Comparison of ENCODE assay signal across 8 cellular contexts in the genomic region with DNA sequence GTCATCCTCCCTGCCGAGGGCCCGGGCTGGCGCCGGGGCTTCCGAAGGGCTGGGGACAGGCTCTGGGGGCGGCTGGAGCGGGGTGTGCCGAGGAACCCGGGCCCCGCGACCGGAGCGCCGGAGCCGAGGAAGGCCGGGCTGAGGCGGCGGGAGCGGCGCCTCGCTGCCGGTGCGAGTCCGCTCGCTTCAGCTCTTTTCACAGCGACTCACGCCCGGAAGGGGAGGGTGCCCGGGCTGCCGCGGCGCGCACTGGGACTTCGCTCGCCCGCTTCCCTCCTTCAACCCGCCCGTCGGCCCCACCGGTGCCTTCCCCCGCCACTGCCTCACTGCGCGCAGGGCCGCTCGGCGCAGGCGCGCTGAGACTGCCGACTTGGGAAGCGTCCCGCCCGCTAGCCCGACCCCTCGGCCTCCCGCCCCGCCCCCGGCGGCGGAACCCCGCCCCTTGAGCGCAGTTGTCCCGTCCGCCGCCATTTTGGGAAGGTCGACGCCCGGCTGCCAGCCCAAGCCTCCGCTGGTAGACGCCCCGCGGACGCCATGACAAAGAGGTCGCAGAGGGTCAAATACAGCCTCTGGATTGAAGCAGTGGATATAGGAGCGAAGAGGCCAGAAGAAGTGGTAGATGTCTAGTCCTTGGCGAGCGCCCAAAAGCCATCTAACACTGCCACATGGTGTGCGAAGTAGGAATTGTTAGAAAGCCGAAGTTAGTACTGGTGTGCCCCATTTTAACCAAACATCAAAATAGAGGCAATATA. TPM values are rescaled to one million over a fixed set of nuclear protein-coding genes. Genes with fewer than 3 reads are reported as not detected.
DNase-seq lines count a peak whose midpoint lies in the region; TF ChIP-seq lines count a peak whose summit lies in the region.

A gene with protein sequence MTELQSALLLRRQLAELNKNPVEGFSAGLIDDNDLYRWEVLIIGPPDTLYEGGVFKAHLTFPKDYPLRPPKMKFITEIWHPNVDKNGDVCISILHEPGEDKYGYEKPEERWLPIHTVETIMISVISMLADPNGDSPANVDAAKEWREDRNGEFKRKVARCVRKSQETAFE (minus strand): TSS at position 364 of the 752 bp plus-strand sequence. CDS start 359 bp downstream, at position 5.

- peaks cover 31% of the 10 kb centered on the region for H3K4me1 Mint-ChIP-seq in activated naive CD4-positive, alpha-beta T cell treated with anti-CD3 and anti-CD28 coated beads, Interleukin-2, amount 10 ng/mL, durations not matched to agents 7 days and 5 days

- DNase-seq in GM06990 (ENCODE audit: extremely low read depth, insufficient read length), result peak; percentile 99
- peak; percentile 77 for DNase-seq in HFF-Myc (ENCODE audit: extremely low read depth, low read depth)
- DNase-seq in NB4 (ENCODE audit: low read depth), result peak; percentile 96
- DNase-seq in SK-N-MC (ENCODE audit: low read depth, low spot score), result peak; percentile 34
- DNase-seq in activated naive CD4-positive, alpha-beta T cell treated with anti-CD3 and anti-CD28 coated beads, Interleukin-2, amount 10 ng/mL, durations not matched to agents 7 days and 5 days, result peak; percentile 99
- DNase-seq in germinal center (ENCODE audit: low spot score), result peak; percentile 98
- peak; percentile 50 to 99 (median 96) for DNase-seq in nucleus accumbens (lab: John Stamatoyannopoulos, UW)

- H3K4me3 Mint-ChIP-seq in activated naive CD4-positive, alpha-beta T cell treated with anti-CD3 and anti-CD28 coated beads, Interleukin-2, amount 10 ng/mL, durations not matched to agents 7 days and 5 days, result peak within 1 kb of the TSS; percentile 60

- peak within 1 kb of the TSS; percentile 87 for H3K27ac Mint-ChIP-seq in activated naive CD4-positive, alpha-beta T cell treated with anti-CD3 and anti-CD28 coated beads, Interleukin-2, amount 10 ng/mL, durations not matched to agents 7 days and 5 days

- H3K27ac ChIP-seq in SK-N-MC (peak within 1 kb of the TSS; percentile 87), temporal lobe (ENCODE audit: low read depth, low read length) (peak within 1 kb of the TSS; percentile 83)

- TF ChIP-seq POLR2A in NB4 (IDR thresholded peaks at IDR 0.05; ENCODE audit: extremely low read depth, insufficient read length), result peak; percentile 62

- peak within 1 kb of the TSS; percentile 95 for H3K9ac ChIP-seq in SK-N-MC (ENCODE audit: insufficient read length)

- no peaks in the 10 kb centered on the region for H3K27me3 ChIP-seq in GM06990 (replicated peaks; ENCODE audit: control insufficient read depth, insufficient read depth, low read length)

- TF ChIP-seq CTCF in GM06990 (IDR thresholded peaks at IDR 0.05; ENCODE audit: insufficient read depth, low read length, poor library complexity, severe bottlenecking), result peak; percentile 22
- peak; percentile 28 for TF ChIP-seq CTCF in HFF-Myc (IDR thresholded peaks at IDR 0.05; ENCODE audit: low read depth, low read length, missing control alignments)
- TF ChIP-seq CTCF in NB4 (IDR thresholded peaks at IDR 0.05; ENCODE audit: low read depth, low read length), result peak; percentile 11

- no peaks in the 10 kb centered on the region for H3K27me3 Mint-ChIP-seq in activated naive CD4-positive, alpha-beta T cell treated with anti-CD3 and anti-CD28 coated beads, Interleukin-2, amount 10 ng/mL, durations not matched to agents 7 days and 5 days

- peak within 1 kb of the TSS; percentile 81 for H3K4me3 ChIP-seq in GM06990 (replicated peaks; ENCODE audit: low read depth, low read length)
- peak within 1 kb of the TSS; percentile 64 for H3K4me3 ChIP-seq in HFF-Myc (replicated peaks; ENCODE audit: low read depth, low read length)
- peak within 1 kb of the TSS; percentile 80 for H3K4me3 ChIP-seq in NB4 (ENCODE audit: low read depth, low read length)
- H3K4me3 ChIP-seq in SK-N-MC, result peak within 1 kb of the TSS; percentile 88

- CTCF ChIA-PET in activated naive CD4-positive, alpha-beta T cell treated with anti-CD3 and anti-CD28 coated beads, Interleukin-2, amount 10 ng/mL, durations not matched to agents 7 days and 5 days (lab: Charles Lee), result interaction anchor here (0.7 to 1.9 kb wide), 2 partner anchors 14 to 151 kb away, joined by 3 to 6 read pairs; no protein-coding TSS in a partner anchor

- peaks cover 2% of the 10 kb centered on the region for H3K36me3 ChIP-seq in GM06990 (ENCODE audit: control insufficient read depth, insufficient read depth, low read length)
- peaks cover 18% of the 10 kb centered on the region for H3K36me3 ChIP-seq in SK-N-MC (ENCODE audit: insufficient read depth, low read length)

- no peaks in the 10 kb centered on the region for H3K9me3 ChIP-seq in SK-N-MC (ENCODE audit: low read depth, low read length)

- no peaks in the 10 kb centered on the region for H3K9me3 Mint-ChIP-seq in activated naive CD4-positive, alpha-beta T cell treated with anti-CD3 and anti-CD28 coated beads, Interleukin-2, amount 10 ng/mL, durations not matched to agents 7 days and 5 days

- H3K36me3 Mint-ChIP-seq in activated naive CD4-positive, alpha-beta T cell treated with anti-CD3 and anti-CD28 coated beads, Interleukin-2, amount 10 ng/mL, durations not matched to agents 7 days and 5 days, result peaks cover 8% of the 10 kb centered on the region

RNA-seq across cellular contexts. Expression of the gene that starts here (rescaled TPM):
- total RNA-seq in temporal lobe, result 39.3 TPM

Comparison
In these comparisons a context has a peak if more than half of its experiments do, and no peak if none do; other contexts are left out.
1. Peak in every context shown above with its lines: DNase-seq, H3K4me3 ChIP-seq and H3K27ac ChIP-seq.
2. DNase-seq: peak in every context shown above with its lines; median percentile 99 in GM06990; 99 in activated naive CD4-positive, alpha-beta T cell treated with anti-CD3 and anti-CD28 coated beads, Interleukin-2, amount 10 ng/mL, durations not matched to agents 7 days and 5 days; 98 in germinal center; 96 in NB4; 96 in nucleus accumbens; 77 in HFF-Myc; 34 in SK-N-MC.